ENCODE assay signal across 20 cellular contexts in genomic region chr7:3338161-3338560, GRCh38.
"Had no signal": no experiment of that assay in that cellular context is flagged by ENCODE, and none has a peak within 500 bp of the region (broad histone marks: within the 10 kb centered on the region; RNA-seq: fewer than 3 reads in every experiment).

No MANE protein-coding gene starts in this region.

- ATAC-seq: gastroesophageal sphincter; left lobe of liver; mucosa of descending colon; naive thymus-derived CD8-positive, alpha-beta T cell; stimulated activated memory B cell treated with anti-CD40 and anti-IgM and Interleukin-4, amounts not matched to agents 10 μg/mL and 1 μg/mL and 100 μg/mL, for 72 hours had no signal

- H3K27ac ChIP-seq: gastroesophageal sphincter, hepatocyte, parathyroid adenoma, tibial artery had no signal

- H3K27me3 ChIP-seq: gastroesophageal sphincter, hepatocyte, tibial artery had no signal

- H3K4me1 ChIP-seq: gastroesophageal sphincter, parathyroid adenoma had no signal

- H2AFZ ChIP-seq: hepatocyte, parathyroid adenoma had no signal

- H3K4me3 Mint-ChIP-seq: activated B cell treated with CpG ODN at 0.5 μM for 24 hours; activated CD4-positive, alpha-beta T cell treated with anti-CD3 and anti-CD28 coated beads, Interleukin-2, amount 10 ng/mL, durations not matched to agents 24 days and 14 days; activated naive CD8-positive, alpha-beta T cell; brain; naive thymus-derived CD8-positive, alpha-beta T cell; stimulated activated memory B cell treated with anti-CD40 and anti-IgM and Interleukin-4, amounts not matched to agents 10 μg/mL and 1 μg/mL and 100 μg/mL, for 72 hours had no signal

- H3K9me3 Mint-ChIP-seq: activated B cell treated with CpG ODN at 0.5 μM for 24 hours; activated CD4-positive, alpha-beta T cell treated with anti-CD3 and anti-CD28 coated beads, Interleukin-2, amount 10 ng/mL, durations not matched to agents 24 days and 14 days; naive thymus-derived CD8-positive, alpha-beta T cell; stimulated activated memory B cell treated with anti-CD40 and anti-IgM and Interleukin-4, amounts not matched to agents 10 μg/mL and 1 μg/mL and 100 μg/mL, for 72 hours had no signal

- H3K27me3 Mint-ChIP-seq: brain had no signal

- H3K79me2 ChIP-seq: parathyroid adenoma had no signal

- H3K36me3 Mint-ChIP-seq: activated naive CD8-positive, alpha-beta T cell; stimulated activated memory B cell treated with anti-CD40 and anti-IgM and Interleukin-4, amounts not matched to agents 10 μg/mL and 1 μg/mL and 100 μg/mL, for 72 hours had no signal

- DNase-seq: activated B cell treated with CpG ODN at 0.5 μM for 24 hours; activated CD4-positive, alpha-beta T cell treated with anti-CD3 and anti-CD28 coated beads, Interleukin-2, amount 10 ng/mL, durations not matched to agents 24 days and 14 days; activated CD8-positive, alpha-beta memory T cell treated with anti-CD3 and anti-CD28 coated beads, Interleukin-2, amount 50 U/mL, for 48 hours; activated gamma-delta T cell treated with Interleukin-2 at 50 U/mL for 16 hours; amniotic stem cell; cortex of kidney; effector memory CD4-positive, alpha-beta T cell; mucosa of descending colon; naive thymus-derived CD8-positive, alpha-beta T cell; stimulated activated CD4-positive, alpha-beta T cell treated with anti-CD3 and anti-CD28 coated beads, Interleukin-12 subunit alpha, Interleukin-12 subunit beta, amount 100 ng/mL, for 4 hours; tibial artery had no signal

- H3K4me1 Mint-ChIP-seq: activated B cell treated with CpG ODN at 0.5 μM for 24 hours; activated CD4-positive, alpha-beta T cell treated with anti-CD3 and anti-CD28 coated beads, Interleukin-2, amount 10 ng/mL, durations not matched to agents 24 days and 14 days; brain; stimulated activated memory B cell treated with anti-CD40 and anti-IgM and Interleukin-4, amounts not matched to agents 10 μg/mL and 1 μg/mL and 100 μg/mL, for 72 hours had no signal

- H3K27ac Mint-ChIP-seq: activated B cell treated with CpG ODN at 0.5 μM for 24 hours; activated CD4-positive, alpha-beta T cell treated with anti-CD3 and anti-CD28 coated beads, Interleukin-2, amount 10 ng/mL, durations not matched to agents 24 days and 14 days; activated naive CD8-positive, alpha-beta T cell; brain; naive thymus-derived CD8-positive, alpha-beta T cell; stimulated activated memory B cell treated with anti-CD40 and anti-IgM and Interleukin-4, amounts not matched to agents 10 μg/mL and 1 μg/mL and 100 μg/mL, for 72 hours had no signal

- H3K4me2 ChIP-seq: hepatocyte had no signal

- FAIRE-seq: keratinocyte, TTC549 had no signal

- H3K36me3 ChIP-seq: gastroesophageal sphincter, tibial artery had no signal

- H3K4me3 ChIP-seq: gastroesophageal sphincter, hepatocyte, mucosa of descending colon, tibial artery had no signal

- H3K9me3 ChIP-seq: gastroesophageal sphincter, mucosa of descending colon, tibial artery had no signal
